In the genomic region with DNA sequence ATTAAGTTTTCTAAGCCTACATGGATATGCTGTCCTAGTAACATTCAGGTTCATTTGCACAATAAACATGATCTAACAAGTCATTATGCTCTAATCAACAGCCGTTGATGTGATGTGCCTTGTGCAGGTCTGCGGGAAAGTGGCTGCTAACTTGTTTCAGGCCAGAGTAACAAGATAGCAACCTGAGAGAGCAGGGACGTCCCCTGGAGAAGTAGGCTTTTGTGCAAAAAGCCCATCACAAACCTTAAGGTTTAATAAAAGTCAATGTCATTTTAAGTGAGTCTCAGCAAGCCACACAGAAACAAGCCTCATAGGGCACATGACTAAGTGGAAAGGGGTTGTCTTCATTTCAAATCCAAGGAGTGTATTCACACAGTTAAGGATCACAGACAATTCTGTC, we compare ENCODE assay signal across 20 cellular contexts. TPM values are rescaled to one million over a fixed set of nuclear protein-coding genes. Genes with fewer than 3 reads are reported as not detected.
DNase-seq lines count a peak whose midpoint lies in the region; ATAC-seq and TF ChIP-seq lines count a peak whose summit lies in the region.
"Had no signal": no experiment of that assay in that cellular context is flagged by ENCODE, and none has a peak within 500 bp of the region (broad histone marks: within the 10 kb centered on the region; RNA-seq: fewer than 3 reads in every experiment).

No MANE protein-coding gene starts in this region.

- H3K27ac ChIP-seq in Karpas-422 (ENCODE audit: low read length) (peak overlapping the region; percentile 74), endodermal cell (ENCODE audit: low read depth, low read length) (peak overlapping the region; percentile 54), smooth muscle cell (ENCODE audit: low read depth) (peak overlapping the region; percentile 30)
- H3K27ac ChIP-seq: right lobe of liver had no signal

- H3K9me3 ChIP-seq in Karpas-422 (ENCODE audit: low read length), result no peaks in the 10 kb centered on the region
- H3K9me3 ChIP-seq in endodermal cell (ENCODE audit: control insufficient read depth, low read length), result no peaks in the 10 kb centered on the region
- H3K9me3 ChIP-seq in smooth muscle cell (replicated peaks; ENCODE audit: low read depth), result no peaks in the 10 kb centered on the region
- H3K9me3 ChIP-seq: heart right ventricle, right lobe of liver had no signal

- H3K4me2 ChIP-seq in Karpas-422 (ENCODE audit: low read depth, low read length, poor library complexity, severe bottlenecking), result peak overlapping the region; percentile 42
- H3K4me2 ChIP-seq in smooth muscle cell, result peak overlapping the region; percentile 69

- H3K27me3 Mint-ChIP-seq in activated CD4-positive, alpha-beta T cell treated with anti-CD3 and anti-CD28 coated beads for 36 hours, result no peaks in the 10 kb centered on the region
- no peaks in the 10 kb centered on the region for H3K27me3 Mint-ChIP-seq in endodermal cell (ENCODE audit: insufficient read depth)
- H3K27me3 Mint-ChIP-seq: natural killer cell treated with Interleukin-12 subunit alpha and Interleukin-12 subunit beta and Interleukin-15 and Interleukin-18, amount 100 ng/mL, for 72 hours had no signal

- intact Hi-C loops in activated CD4-positive, alpha-beta T cell treated with anti-CD3 and anti-CD28 coated beads for 36 hours (cut with DNase I, micrococcal nuclease), result no loop called here

- H3K79me2 ChIP-seq in Karpas-422 (ENCODE audit: low read length) (peaks cover 100% of the 10 kb centered on the region), smooth muscle cell (ENCODE audit: low read depth) (peaks cover 69% of the 10 kb centered on the region)

- peak overlapping the region; percentile 23; the same call in 1 of the 2 replicates for H3K9ac ChIP-seq in Karpas-422 (ENCODE audit: low read length)
- H3K9ac ChIP-seq in endodermal cell (ENCODE audit: extremely low read depth, low read length, poor library complexity, severe bottlenecking), result no peak overlapping the region
- no peak overlapping the region for H3K9ac ChIP-seq in smooth muscle cell (ENCODE audit: low read depth)

- peaks cover 10% of the 10 kb centered on the region for H3F3A ChIP-seq in smooth muscle cell (ENCODE audit: low read depth)

- H3K4me3 ChIP-seq in Karpas-422 (ENCODE audit: low read length), result no peak overlapping the region
- H3K4me3 ChIP-seq in endodermal cell (ENCODE audit: low read length), result no peak overlapping the region
- H3K4me3 ChIP-seq in smooth muscle cell, result no peak overlapping the region
- H3K4me3 ChIP-seq: heart right ventricle, right lobe of liver had no signal

- peaks cover 45% of the 10 kb centered on the region; the same call in 1 of the 2 replicates for H4K20me1 ChIP-seq in Karpas-422 (ENCODE audit: insufficient read depth, low read depth, low read length)
- H4K20me1 ChIP-seq in smooth muscle cell (ENCODE audit: low read depth), result peaks cover 44% of the 10 kb centered on the region

- H3K4me1 ChIP-seq in Karpas-422 (ENCODE audit: low read length), result peaks cover 97% of the 10 kb centered on the region
- peaks cover 8% of the 10 kb centered on the region for H3K4me1 ChIP-seq in endodermal cell (ENCODE audit: control insufficient read depth, insufficient read depth, low read length)
- H3K4me1 ChIP-seq in smooth muscle cell (ENCODE audit: low read depth), result peaks cover 20% of the 10 kb centered on the region

- peaks cover 30% of the 10 kb centered on the region for H3K36me3 Mint-ChIP-seq in activated CD4-positive, alpha-beta T cell treated with anti-CD3 and anti-CD28 coated beads for 36 hours (ENCODE audit: low read depth)
- peaks cover 2% of the 10 kb centered on the region for H3K36me3 Mint-ChIP-seq in endodermal cell (ENCODE audit: low read depth)
- H3K36me3 Mint-ChIP-seq: natural killer cell treated with Interleukin-12 subunit alpha and Interleukin-12 subunit beta and Interleukin-15 and Interleukin-18, amount 100 ng/mL, for 72 hours had no signal

- H3K27me3 ChIP-seq in Karpas-422 (ENCODE audit: low read length) (no peaks in the 10 kb centered on the region), endodermal cell (ENCODE audit: control insufficient read depth, insufficient read depth, low read length, poor library complexity, severe bottlenecking) (no peaks in the 10 kb centered on the region), smooth muscle cell (ENCODE audit: low read depth) (no peaks in the 10 kb centered on the region)
- H3K27me3 ChIP-seq: heart right ventricle, right lobe of liver had no signal

- peak; percentile 4 for ATAC-seq in activated CD4-positive, alpha-beta T cell treated with anti-CD3 and anti-CD28 coated beads for 36 hours
- no peak for ATAC-seq in GM18868 (IDR thresholded peaks at IDR 0.05; ENCODE audit: unreplicated experiment)
- ATAC-seq: esophagus mucosa; HCT116; natural killer cell treated with Interleukin-12 subunit alpha and Interleukin-12 subunit beta and Interleukin-15 and Interleukin-18, amount 100 ng/mL, for 72 hours; right lobe of liver had no signal

- H3K9me3 Mint-ChIP-seq in activated CD4-positive, alpha-beta T cell treated with anti-CD3 and anti-CD28 coated beads for 36 hours (ENCODE audit: low read depth), result peaks cover 4% of the 10 kb centered on the region
- H3K9me3 Mint-ChIP-seq in endodermal cell, result no peaks in the 10 kb centered on the region
- H3K9me3 Mint-ChIP-seq: natural killer cell treated with Interleukin-12 subunit alpha and Interleukin-12 subunit beta and Interleukin-15 and Interleukin-18, amount 100 ng/mL, for 72 hours had no signal

- peak overlapping the region; percentile 75 for H3K27ac Mint-ChIP-seq in activated CD4-positive, alpha-beta T cell treated with anti-CD3 and anti-CD28 coated beads for 36 hours
- H3K27ac Mint-ChIP-seq in endodermal cell, result peak overlapping the region; percentile 88
- H3K27ac Mint-ChIP-seq: natural killer cell treated with Interleukin-12 subunit alpha and Interleukin-12 subunit beta and Interleukin-15 and Interleukin-18, amount 100 ng/mL, for 72 hours had no signal

- H3K36me3 ChIP-seq in Karpas-422 (ENCODE audit: insufficient read depth, low read length), result no peaks in the 10 kb centered on the region
- no peaks in the 10 kb centered on the region for H3K36me3 ChIP-seq in endodermal cell (ENCODE audit: control insufficient read depth, insufficient read depth, low read length)
- no peaks in the 10 kb centered on the region for H3K36me3 ChIP-seq in smooth muscle cell (ENCODE audit: low read depth)
- H3K36me3 ChIP-seq: heart right ventricle, right lobe of liver had no signal

- TF ChIP-seq CTCF in endodermal cell (conservative IDR thresholded peaks at IDR 0.05) (no peak), smooth muscle cell (IDR thresholded peaks at IDR 0.05; ENCODE audit: borderline replicate concordance, insufficient read depth, poor library complexity, severe bottlenecking) (no peak)

- peaks cover 96% of the 10 kb centered on the region for H3K4me1 Mint-ChIP-seq in activated CD4-positive, alpha-beta T cell treated with anti-CD3 and anti-CD28 coated beads for 36 hours
- peaks cover 57% of the 10 kb centered on the region for H3K4me1 Mint-ChIP-seq in endodermal cell

- no peak overlapping the region for H2AFZ ChIP-seq in Karpas-422 (ENCODE audit: low read length)
- H2AFZ ChIP-seq in smooth muscle cell (ENCODE audit: low read depth), result no peak overlapping the region

- CTCF ChIA-PET in activated CD4-positive, alpha-beta T cell treated with anti-CD3 and anti-CD28 coated beads for 36 hours (lab: Charles Lee), result no interaction called here

- WGBS in endodermal cell (ENCODE audit: insufficient coverage in 1 of 2, insufficient read length in 1 of 2), 2 experiments, result 20 to 27% methylated on average over 3 of the region's 3 CpGs
- WGBS in smooth muscle cell (ENCODE audit: low lambda C conversion rate), result 41% methylated on average over 3 of the region's 3 CpGs

- peak; percentile 35 for DNase-seq in activated CD4-positive, alpha-beta T cell treated with anti-CD3 and anti-CD28 coated beads for 36 hours
- DNase-seq in activated CD4-positive, alpha-beta T cell treated with anti-CD3 and anti-CD28 coated beads, Interleukin-2, amount 50 U/mL, for 48 hours, result no peak
- DNase-seq in Karpas-422 (no peak), endodermal cell (peak; percentile 77), smooth muscle cell (lab: John Stamatoyannopoulos, UW; ENCODE audit: unreplicated experiment) (no peak), NCI-H446 treated with DMSO at 0.1 percent for 48 hours (lab: John Stamatoyannopoulos, UW) (no peak), NCI-H2227 treated with DMSO at 0.1 percent for 48 hours (lab: John Stamatoyannopoulos, UW) (no peak)
- DNase-seq: activated CD8-positive, alpha-beta memory T cell treated with anti-CD3 and anti-CD28 coated beads for 24 hours; Calu3; heart right ventricle; NCI-H1930; NCI-H748 treated with DMSO at 0.1 percent for 48 hours; right lobe of liver; stimulated activated CD4-positive, alpha-beta T cell treated with anti-CD3 and anti-CD28 coated beads, Interleukin-4, amount 100 ng/mL, for 4 hours; stimulated activated naive CD4-positive, alpha-beta T cell; T-helper 9 cell had no signal

- no peaks in the 10 kb centered on the region for H3K9me2 ChIP-seq in Karpas-422 (replicated peaks; ENCODE audit: insufficient read depth, low read length)

- POLR2A ChIA-PET in activated CD4-positive, alpha-beta T cell treated with anti-CD3 and anti-CD28 coated beads for 36 hours (lab: Charles Lee), result no interaction called here

- no peak overlapping the region for H3K4me3 Mint-ChIP-seq in activated CD4-positive, alpha-beta T cell treated with anti-CD3 and anti-CD28 coated beads for 36 hours
- H3K4me3 Mint-ChIP-seq in endodermal cell, result no peak overlapping the region
- H3K4me3 Mint-ChIP-seq: natural killer cell treated with Interleukin-12 subunit alpha and Interleukin-12 subunit beta and Interleukin-15 and Interleukin-18, amount 100 ng/mL, for 72 hours had no signal

RNA-seq across cellular contexts. Expression of a gene that starts 17.6 kb away (rescaled TPM):
- total RNA-seq in activated CD4-positive, alpha-beta T cell treated with anti-CD3 and anti-CD28 coated beads for 36 hours, result 10 to 100 TPM; 37.5 to 42.5 TPM
- 27.6 and 51.6 TPM in 2 replicates for total RNA-seq in Karpas-422 (2014; rRNA removed; shearing (Covaris generic); ENCODE audit: low replicate concordance)
- total RNA-seq in endodermal cell (10 to 100 TPM; 20.1 to 29.7 TPM), smooth muscle cell (19.9 and 20.1 TPM in 2 replicates)
- polyA plus RNA-seq in endodermal cell (2013, experiment 1 of 2), result 10.5 TPM
- polyA plus RNA-seq in endodermal cell (2013, experiment 2 of 2), result 10.4 TPM
- 17.0 and 17.7 TPM in 2 replicates for polyA plus RNA-seq in smooth muscle cell

Comparison
In these comparisons a context has a peak if more than half of its experiments do, and no peak if none do; other contexts are left out.
1. DNase-seq: peak in activated CD4-positive, alpha-beta T cell treated with anti-CD3 and anti-CD28 coated beads for 36 hours (single experiment) and endodermal cell (single experiment); none in activated CD4-positive, alpha-beta T cell treated with anti-CD3 and anti-CD28 coated beads, Interleukin-2, amount 50 U/mL, for 48 hours (0 of 2), Karpas-422 (single experiment), smooth muscle cell (single experiment), NCI-H446 treated with DMSO at 0.1 percent for 48 hours (single experiment) and NCI-H2227 treated with DMSO at 0.1 percent for 48 hours (single experiment).
2. Peak in every context shown above with its lines, with median percentiles within 50 percentile points of each other: H3K27ac ChIP-seq.